Comparison of ENCODE assay signal across 25 cellular contexts in the genomic region with DNA sequence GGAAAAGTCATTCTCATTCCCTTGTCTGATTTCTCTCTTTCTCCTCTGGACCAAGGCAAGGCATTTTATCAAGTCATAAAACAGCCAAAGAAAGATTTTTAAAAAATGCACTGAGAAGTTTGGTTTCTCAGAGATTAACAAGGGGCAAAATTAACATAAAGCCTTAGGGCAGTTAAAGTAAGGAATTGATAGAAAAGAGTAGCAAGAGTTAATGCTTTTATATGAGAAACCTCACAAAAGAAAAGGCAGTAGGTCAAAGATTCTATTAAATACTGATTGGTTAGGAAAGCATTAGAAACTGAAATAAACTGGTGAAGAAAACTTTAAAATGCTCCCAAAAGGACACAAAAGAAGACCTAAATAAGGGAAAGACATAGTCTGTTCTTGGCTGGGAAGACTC.
"Had no signal": no experiment of that assay in that cellular context is flagged by ENCODE, and none has a peak within 500 bp of the region (broad histone marks: within the 10 kb centered on the region; RNA-seq: fewer than 3 reads in every experiment).

No MANE protein-coding gene starts in this region.

- H3K27ac Mint-ChIP-seq: dendritic cell treated with granulocyte-macrophage colony-stimulating factor and Interleukin-4, amounts not matched to agents 40 ng/mL and 50 ng/mL, for 4 days; effector memory CD8-positive, alpha-beta T cell; endodermal cell had no signal

- H3K27me3 ChIP-seq: colonic mucosa, dorsolateral prefrontal cortex, esophagus muscularis mucosa, esophagus squamous epithelium, foreskin keratinocyte, gastroesophageal sphincter, heart left ventricle, heart right ventricle, hepatocyte had no signal

- H3K36me3 ChIP-seq: colonic mucosa had no signal

- H3K9me3 ChIP-seq: colonic mucosa, esophagus muscularis mucosa, esophagus squamous epithelium, gastroesophageal sphincter, heart left ventricle, heart right ventricle had no signal

- H3K27ac ChIP-seq: colonic mucosa, coronary artery, dorsolateral prefrontal cortex, epithelial cell of prostate, esophagus muscularis mucosa, esophagus squamous epithelium, foreskin keratinocyte, gastroesophageal sphincter, heart left ventricle, heart right ventricle, hepatocyte had no signal

- H3K4me1 Mint-ChIP-seq: endodermal cell had no signal

- H3K27me3 Mint-ChIP-seq: dendritic cell treated with granulocyte-macrophage colony-stimulating factor and Interleukin-4, amounts not matched to agents 40 ng/mL and 50 ng/mL, for 4 days; effector memory CD8-positive, alpha-beta T cell had no signal

- H3K4me1 ChIP-seq: colonic mucosa, esophagus squamous epithelium, foreskin keratinocyte, gastroesophageal sphincter, heart left ventricle, heart right ventricle had no signal

- DNase-seq: colonic mucosa; cortex of kidney; dermis blood vessel endothelial cell; dorsolateral prefrontal cortex; effector CD4-positive, alpha-beta T cell; effector CD8-positive, alpha-beta T cell; effector memory CD4-positive, alpha-beta T cell; effector memory CD8-positive, alpha-beta T cell; endodermal cell; erythroblast; esophagus squamous epithelium; foreskin fibroblast; foreskin keratinocyte; foreskin melanocyte; glutamatergic neuron; head of caudate nucleus; heart left ventricle; heart right ventricle had no signal

- H3K4me3 ChIP-seq: colonic mucosa, coronary artery, dorsolateral prefrontal cortex, esophagus muscularis mucosa, esophagus squamous epithelium, gastroesophageal sphincter, heart left ventricle, heart right ventricle, hepatocyte had no signal

- H3K4me3 Mint-ChIP-seq: dendritic cell treated with granulocyte-macrophage colony-stimulating factor and Interleukin-4, amounts not matched to agents 40 ng/mL and 50 ng/mL, for 4 days; effector memory CD8-positive, alpha-beta T cell; endodermal cell had no signal

- ATAC-seq: effector memory CD8-positive, alpha-beta T cell; esophagus mucosa; foreskin keratinocyte; gastroesophageal sphincter; heart left ventricle; heart right ventricle had no signal
